Comparison of ENCODE assay signal across 26 cellular contexts in genomic region chrX:3690140-3690539, GRCh38. TPM values are rescaled to one million over a fixed set of nuclear protein-coding genes. Genes with fewer than 3 reads are reported as not detected.
DNase-seq lines count a peak whose midpoint lies in the region; ATAC-seq and TF ChIP-seq lines count a peak whose summit lies in the region.
"Had no signal": no experiment of that assay in that cellular context is flagged by ENCODE, and none has a peak within 500 bp of the region (broad histone marks: within the 10 kb centered on the region; RNA-seq: fewer than 3 reads in every experiment).

No MANE protein-coding gene starts in this region.

- intact Hi-C loops in IMR-90 (cut with micrococcal nuclease) (no loop called here), esophagus muscularis mucosa (cut with DNase I) (no loop called here)

- H3K27ac ChIP-seq in IMR-90 (ENCODE audit: insufficient read depth, low read length), result peak overlapping the region; percentile 51; the same call in 1 of the 2 replicates
- H3K27ac ChIP-seq in esophagus muscularis mucosa (replicated peaks in 1 of 4), result no peak overlapping the region
- H3K27ac ChIP-seq: coronary artery had no signal

- no CpG with 5 or more reads among the region's 3 CpGs for WGBS in IMR-90 (ENCODE audit: extremely low coverage in 2 of 2, insufficient read length in 1 of 2), 2 experiments
- 65% methylated on average over 3 of the region's 3 CpGs for WGBS in esophagus muscularis mucosa

- H2BK15ac ChIP-seq in IMR-90 (ENCODE audit: low read depth, low read length), result no peak overlapping the region

- ATAC-seq in IMR-90 (ENCODE audit: low read depth), result peak; percentile 66
- ATAC-seq: activated T-cell treated with anti-CD3 and anti-CD28 coated beads, Interleukin-2, amount 50 U/mL, for 4 hours; esophagus mucosa; left ventricle myocardium superior; naive thymus-derived CD4-positive, alpha-beta T cell had no signal

- BruUV-seq in IMR-90 (replicated peaks; lab: Mats Ljungman, UMichigan), result no TSS peak

- H3K9me3 Mint-ChIP-seq in T-helper 2 cell treated with Interferon-gamma antibody and Interleukin-4, amounts not matched to agents 5 μg/mL and 100 μg/mL, for 36 hours, result no peaks in the 10 kb centered on the region
- no peaks in the 10 kb centered on the region for H3K9me3 Mint-ChIP-seq in osteocyte (ENCODE audit: unreplicated experiment)
- H3K9me3 Mint-ChIP-seq: activated T-cell treated with anti-CD3 and anti-CD28 coated beads, Interleukin-2, amount 50 U/mL, for 4 hours; naive thymus-derived CD4-positive, alpha-beta T cell; stimulated activated naive CD8-positive, alpha-beta T cell treated with anti-CD3 and anti-CD28 coated beads, Interleukin-15, Interleukin-2, amounts not matched to agents 100 ng/mL and 50 ng/mL, for 24 hours had no signal

- no peak overlapping the region for H3K14ac ChIP-seq in IMR-90 (replicated peaks; ENCODE audit: low read depth, low read length)

- POLR2A ChIA-PET in IMR-90 (lab: Charles Lee; ENCODE audit: unreplicated experiment), result no interaction called here
- POLR2A ChIA-PET in HEK293T (lab: Yijun Ruan, JAX), result no interaction called here

- no peak overlapping the region for H2AK5ac ChIP-seq in IMR-90 (ENCODE audit: low read depth, low read length)

- CTCF ChIA-PET in IMR-90 (lab: Yijun Ruan, JAX), result no interaction called here
- CTCF ChIA-PET in HEK293T (lab: Yijun Ruan, JAX), result no interaction called here

- no peaks in the 10 kb centered on the region for H3K27me3 Mint-ChIP-seq in T-helper 2 cell treated with Interferon-gamma antibody and Interleukin-4, amounts not matched to agents 5 μg/mL and 100 μg/mL, for 36 hours (ENCODE audit: low read depth)
- no peaks in the 10 kb centered on the region for H3K27me3 Mint-ChIP-seq in osteocyte (ENCODE audit: unreplicated experiment)
- H3K27me3 Mint-ChIP-seq: naive thymus-derived CD4-positive, alpha-beta T cell; stimulated activated naive CD8-positive, alpha-beta T cell treated with anti-CD3 and anti-CD28 coated beads, Interleukin-15, Interleukin-2, amounts not matched to agents 100 ng/mL and 50 ng/mL, for 24 hours had no signal

- H2BK5ac ChIP-seq in IMR-90 (ENCODE audit: low read depth, low read length, poor library complexity, severe bottlenecking), result no peak overlapping the region

- H2BK20ac ChIP-seq in IMR-90 (ENCODE audit: low read depth, low read length), result no peak overlapping the region

- H3K9me1 ChIP-seq in IMR-90 (ENCODE audit: insufficient read depth, low read length), result no peaks in the 10 kb centered on the region

- H4K5ac ChIP-seq in IMR-90 (ENCODE audit: low read depth, low read length), result peak overlapping the region; percentile 36; the same call in 1 of the 2 replicates

- H2BK120ac ChIP-seq in IMR-90 (ENCODE audit: low read depth, low read length), result no peak overlapping the region

- no peak for TF ChIP-seq RAD21 in IMR-90 (IDR thresholded peaks at IDR 0.05; ENCODE audit: low read length)

- H2AK9ac ChIP-seq in IMR-90 (replicated peaks; ENCODE audit: low read depth, low read length, poor library complexity), result no peak overlapping the region

- H3K4me3 Mint-ChIP-seq in T-helper 2 cell treated with Interferon-gamma antibody and Interleukin-4, amounts not matched to agents 5 μg/mL and 100 μg/mL, for 36 hours, result no peak overlapping the region
- H3K4me3 Mint-ChIP-seq in osteocyte (ENCODE audit: unreplicated experiment), result peak overlapping the region; percentile 49
- H3K4me3 Mint-ChIP-seq: activated T-cell treated with anti-CD3 and anti-CD28 coated beads, Interleukin-2, amount 50 U/mL, for 4 hours; naive thymus-derived CD4-positive, alpha-beta T cell; stimulated activated naive CD8-positive, alpha-beta T cell treated with anti-CD3 and anti-CD28 coated beads, Interleukin-15, Interleukin-2, amounts not matched to agents 100 ng/mL and 50 ng/mL, for 24 hours had no signal

- H3K4ac ChIP-seq in IMR-90 (ENCODE audit: low read depth, low read length), result no peak overlapping the region

- TF ChIP-seq CTCF in IMR-90 (conservative IDR thresholded peaks at IDR 0.05; ENCODE audit: low read depth, low read length), result no peak
- no peak for TF ChIP-seq CTCF in osteocyte (IDR thresholded peaks at IDR 0.05)
- no peak for TF ChIP-seq CTCF in esophagus muscularis mucosa (IDR thresholded peaks at IDR 0.05)

- no peaks in the 10 kb centered on the region; a peak in 3 of 4 replicates for H3K79me1 ChIP-seq in IMR-90 (ENCODE audit: low read depth in 1 of 2, low read length in 2 of 2)

- peaks cover 15% of the 10 kb centered on the region for H3K4me1 Mint-ChIP-seq in T-helper 2 cell treated with Interferon-gamma antibody and Interleukin-4, amounts not matched to agents 5 μg/mL and 100 μg/mL, for 36 hours (ENCODE audit: low read depth)
- H3K4me1 Mint-ChIP-seq in osteocyte (ENCODE audit: unreplicated experiment), result peaks cover 58% of the 10 kb centered on the region

- no peak overlapping the region for H3K9ac ChIP-seq in IMR-90 (ENCODE audit: low read depth, low read length)

- H3K4me1 ChIP-seq in IMR-90 (ENCODE audit: control insufficient read depth, insufficient read depth, low read length), result peaks cover 6% of the 10 kb centered on the region; the same call in 1 of the 2 replicates
- no peaks in the 10 kb centered on the region for H3K4me1 ChIP-seq in esophagus muscularis mucosa

- H3K9me3 ChIP-seq in IMR-90 (ENCODE audit: control insufficient read depth, insufficient read depth, low read length) (no peaks in the 10 kb centered on the region), esophagus muscularis mucosa (no peaks in the 10 kb centered on the region)

- in situ Hi-C loops in IMR-90 (cut with MboI; ENCODE audit: low sequenced_read_pairs), result no loop called here

- no peak for TF ChIP-seq EP300 in esophagus muscularis mucosa (IDR thresholded peaks at IDR 0.05)

- no peak overlapping the region; the same call in 1 of the 2 replicates for H3K4me2 ChIP-seq in IMR-90 (ENCODE audit: low read depth, low read length)

- H3K36me3 Mint-ChIP-seq in T-helper 2 cell treated with Interferon-gamma antibody and Interleukin-4, amounts not matched to agents 5 μg/mL and 100 μg/mL, for 36 hours (ENCODE audit: low read depth), result peaks cover 18% of the 10 kb centered on the region
- peaks cover 2% of the 10 kb centered on the region for H3K36me3 Mint-ChIP-seq in osteocyte (ENCODE audit: unreplicated experiment)

- H3K27ac Mint-ChIP-seq in T-helper 2 cell treated with Interferon-gamma antibody and Interleukin-4, amounts not matched to agents 5 μg/mL and 100 μg/mL, for 36 hours, result peak overlapping the region; percentile 36
- H3K27ac Mint-ChIP-seq in osteocyte (ENCODE audit: unreplicated experiment), result peak overlapping the region; percentile 94
- H3K27ac Mint-ChIP-seq: stimulated activated naive CD8-positive, alpha-beta T cell treated with anti-CD3 and anti-CD28 coated beads, Interleukin-15, Interleukin-2, amounts not matched to agents 100 ng/mL and 50 ng/mL, for 24 hours had no signal

- no peak overlapping the region for H2AFZ ChIP-seq in IMR-90 (replicated peaks; ENCODE audit: low read length, poor library complexity)

- H3K27me3 ChIP-seq in IMR-90 (ENCODE audit: control insufficient read depth, insufficient read depth, low read length) (no peaks in the 10 kb centered on the region), esophagus muscularis mucosa (no peaks in the 10 kb centered on the region)

- H4K20me1 ChIP-seq in IMR-90 (ENCODE audit: insufficient read depth, low read length), result no peaks in the 10 kb centered on the region; the same call in 1 of the 2 replicates

- H4K8ac ChIP-seq in IMR-90 (ENCODE audit: low read depth in 2 of 2, low read length in 2 of 2), result no peak overlapping the region

- H3K23ac ChIP-seq in IMR-90 (ENCODE audit: low read depth, low read length), result no peak overlapping the region

- TF ChIP-seq POLR2A in IMR-90 (IDR thresholded peaks at IDR 0.05; ENCODE audit: low read depth, low read length), result no peak
- TF ChIP-seq POLR2A in esophagus muscularis mucosa (IDR thresholded peaks at IDR 0.05; ENCODE audit: low read depth), result no peak

- DNase-seq in T-helper 2 cell treated with Interferon-gamma antibody and Interleukin-4, amounts not matched to agents 5 μg/mL and 100 μg/mL, for 36 hours (ENCODE audit: low spot score), result no peak
- DNase-seq in T-helper 2 cell (no peak), IMR-90 (peak; percentile 15), fibroblast of gingiva (ENCODE audit: low read depth) (peak; percentile 13), osteocyte (ENCODE audit: extremely low spot score, unreplicated experiment) (no peak), HEK293T (ENCODE audit: extremely low spot score) (no peak), esophagus muscularis mucosa (ENCODE audit: extremely low spot score) (no peak), HUDEP-2 (lab: John Stamatoyannopoulos, UW; ENCODE audit: unreplicated experiment in 76 of 76) (no peak)
- DNase-seq: activated CD4-positive, alpha-beta T cell treated with anti-CD3 and anti-CD28 coated beads for 1 hour; activated naive CD4-positive, alpha-beta T cell; activated T-cell treated with anti-CD3 and anti-CD28 coated beads, Interleukin-2, amount 50 U/mL, for 4 hours; amniotic stem cell; COR-L47; DMS79; GDM1; HCEC 1CT; hypothalamus; left ventricle myocardium superior; naive thymus-derived CD4-positive, alpha-beta T cell; NCI-H1105; NCI-H1930; NCI-H345; NCI-H774 had no signal

- no peak overlapping the region; the same call in 1 of the 2 replicates for H4K91ac ChIP-seq in IMR-90 (ENCODE audit: insufficient read depth, low read depth, low read length)

- no peak overlapping the region for H3K4me3 ChIP-seq in IMR-90 (ENCODE audit: insufficient read depth, low read depth, low read length)
- H3K4me3 ChIP-seq in esophagus muscularis mucosa, result no peak overlapping the region
- H3K4me3 ChIP-seq: coronary artery had no signal

- H3K56ac ChIP-seq in IMR-90 (ENCODE audit: extremely low read depth, insufficient read depth, low read length), result no peak overlapping the region

- dilution Hi-C loops in IMR-90 (cut with HindIII; ENCODE audit: low sequenced_read_pairs, unreplicated experiment), result no loop called here

- no peak overlapping the region for H3K18ac ChIP-seq in IMR-90 (ENCODE audit: low read depth, low read length)

- H3K36me3 ChIP-seq in IMR-90 (ENCODE audit: control insufficient read depth, insufficient read depth, low read length) (no peaks in the 10 kb centered on the region), esophagus muscularis mucosa (no peaks in the 10 kb centered on the region)

TF ChIP-seq in IMR-90, 13 proteins besides CTCF, POLR2A, EP300 and RAD21:
- TF ChIP-seq CHD1 (IDR thresholded peaks at IDR 0.05; ENCODE audit: low read depth, low read length), result no peak
- peak; percentile 77 for TF ChIP-seq MAFK (IDR thresholded peaks at IDR 0.05; ENCODE audit: low read depth, low read length)
- TF ChIP-seq RCOR1 (IDR thresholded peaks at IDR 0.05; ENCODE audit: insufficient replicate concordance, low read length), result no peak

TF ChIP-seq in HEK293T, 16 proteins besides CTCF, POLR2A, EP300 and RAD21 (continues in another document):
- TF ChIP-seq FOXA1 (IDR thresholded peaks at IDR 0.05), result no peak
- TF ChIP-seq ZNF384 (IDR thresholded peaks at IDR 0.05), result no peak
- no peak for TF ChIP-seq TARDBP (IDR thresholded peaks at IDR 0.05)
- TF ChIP-seq BHLHE40 (IDR thresholded peaks at IDR 0.05; ENCODE audit: borderline replicate concordance), result no peak
- no peak for TF ChIP-seq ARNT (IDR thresholded peaks at IDR 0.05)

RNA-seq across cellular contexts. Expression of gene PRKX, which starts 23.3 kb away (rescaled TPM):
- total RNA-seq in IMR-90 (2012; rRNA removed) (13.1 and 14.9 TPM in 2 replicates), osteocyte (32.2 and 37.2 TPM in 2 replicates), esophagus muscularis mucosa (1 to 10 TPM; 5.6 to 8.9 (median 6.6) TPM)
- 5.8 and 7.2 TPM in 2 replicates for polyA plus RNA-seq in IMR-90 (2012; rRNA removed)
- polyA plus RNA-seq in IMR-90 (2012; cell fraction: cytosol; rRNA removed), result 2.9 and 4.5 TPM in 2 replicates
- 3.4 and 8.9 TPM in 2 replicates for polyA plus RNA-seq in IMR-90 (2012; cell fraction: nucleus; rRNA removed; ENCODE audit: low replicate concordance)

Comparison
In these comparisons a context has a peak if more than half of its experiments do, and no peak if none do; other contexts are left out.
1. DNase-seq: peak in IMR-90 (single experiment) and fibroblast of gingiva (single experiment); none in T-helper 2 cell treated with Interferon-gamma antibody and Interleukin-4, amounts not matched to agents 5 μg/mL and 100 μg/mL, for 36 hours (single experiment), T-helper 2 cell (0 of 5), osteocyte (single experiment), HEK293T (single experiment), esophagus muscularis mucosa (single experiment) and HUDEP-2 (0 of 76).